10 cellular contexts compared by ENCODE assay signal in the genomic region with DNA sequence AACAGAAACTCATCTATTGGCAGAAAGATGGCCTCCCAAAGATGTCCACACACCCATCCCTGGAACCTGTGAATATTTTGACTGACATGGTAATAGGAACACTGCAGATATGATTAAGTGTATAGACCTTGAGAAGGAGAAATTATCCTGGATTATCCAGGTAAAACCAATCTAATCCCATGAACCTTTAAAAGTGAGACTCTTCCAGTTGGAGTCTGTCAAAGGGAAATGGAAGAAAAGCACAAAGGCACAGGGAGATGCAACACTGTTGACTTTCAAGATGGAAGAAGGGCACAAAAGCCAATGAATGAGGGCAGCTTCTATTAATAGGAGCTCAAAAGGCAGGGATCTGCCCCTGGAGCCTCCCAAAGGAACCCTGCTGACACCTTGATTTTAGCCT.
"Had no signal": no experiment of that assay in that cellular context is flagged by ENCODE, and none has a peak within 500 bp of the region (broad histone marks: within the 10 kb centered on the region; RNA-seq: fewer than 3 reads in every experiment).

No MANE protein-coding gene starts in this region.

- DNase-seq: H9, HCEC 1CT, IMR-90, Karpas-422, KBM-7 had no signal

- H3K27ac Mint-ChIP-seq: GM23338, H9 had no signal

- FAIRE-seq: H1, H54, HTR-8/SVneo had no signal

- H2AFZ ChIP-seq: GM23338 had no signal

- H3K27ac ChIP-seq: KMS-11 had no signal

- H3K4me3 Mint-ChIP-seq: GM23338, H9 had no signal

- H3K4me2 ChIP-seq: GM23338, KMS-11 had no signal

- ATAC-seq: GM23338 had no signal

- H3K9me3 Mint-ChIP-seq: GM23338 had no signal

- H3K4me3 ChIP-seq: GM23338 had no signal

- H3K9ac ChIP-seq: KMS-11 had no signal
